21 cellular contexts compared by ENCODE assay signal in genomic region chr11:108606495-108607160, GRCh38. TPM values are rescaled to one million over a fixed set of nuclear protein-coding genes. Genes with fewer than 3 reads are reported as not detected.
DNase-seq lines count a peak whose midpoint lies in the region; ATAC-seq and TF ChIP-seq lines count a peak whose summit lies in the region.
"Had no signal": no experiment of that assay in that cellular context is flagged by ENCODE, and none has a peak within 500 bp of the region (broad histone marks: within the 10 kb centered on the region; RNA-seq: fewer than 3 reads in every experiment).

No MANE protein-coding gene starts in this region.

- TF ChIP-seq CTCF in Caco-2 (IDR thresholded peaks at IDR 0.05; ENCODE audit: insufficient read depth in 1 of 2, low read depth in 1 of 2, low read length in 1 of 2, severe bottlenecking in 1 of 2, unreplicated experiment in 1 of 2) (no peak), PC-9 (conservative IDR thresholded peaks at IDR 0.05) (no peak), choroid plexus epithelial cell (conservative IDR thresholded peaks at IDR 0.05; ENCODE audit: low read depth, low read length) (no peak), mesothelial cell of epicardium (IDR thresholded peaks at IDR 0.05; ENCODE audit: unreplicated experiment) (no peak)

- POLR2A ChIA-PET in Caco-2 (lab: Charles Lee): no interaction called here
- POLR2A ChIA-PET in PC-9 (lab: Charles Lee; ENCODE audit: unreplicated experiment): interaction anchor here (0.6 to 0.8 kb wide), 3 partner anchors 9 to 28 kb away, joined by 3 to 6 read pairs (median 4); no protein-coding TSS in a partner anchor

- peak overlapping the region; percentile 46 for H2AFZ ChIP-seq in PC-9
- H2AFZ ChIP-seq: GM23248 had no signal

- H3F3A ChIP-seq in PC-9 (ENCODE audit: insufficient read depth, low read depth): peaks cover 19% of the 10 kb centered on the region

- peak overlapping the region; percentile 68 for H3K4me2 ChIP-seq in PC-9

- no peak overlapping the region for H3K4me3 Mint-ChIP-seq in Caco-2 (ENCODE audit: unreplicated experiment)
- no peak overlapping the region for H3K4me3 Mint-ChIP-seq in mesothelial cell of epicardium
- H3K4me3 Mint-ChIP-seq: activated naive CD4-positive, alpha-beta T cell treated with anti-CD3 and anti-CD28 coated beads, Interleukin-2, amount 10 ng/mL, durations not matched to agents 7 days and 5 days; natural killer cell had no signal

- peak overlapping the region; percentile 84 for H3K27ac ChIP-seq in PC-9
- H3K27ac ChIP-seq: GM23248, HL-60 had no signal

- intact Hi-C loops in Caco-2 (cut with micrococcal nuclease; ENCODE audit: unreplicated experiment) (no loop called here), PC-9 (cut with micrococcal nuclease; ENCODE audit: unreplicated experiment) (no loop called here)

- H3K9me2 ChIP-seq in PC-9 (ENCODE audit: insufficient read depth): no peaks in the 10 kb centered on the region

- H3K27me3 ChIP-seq in Caco-2 (replicated peaks; ENCODE audit: control insufficient read depth, insufficient read depth, low read length) (no peaks in the 10 kb centered on the region), PC-9 (ENCODE audit: insufficient read depth, low read depth) (no peaks in the 10 kb centered on the region)

- H3K4me3 ChIP-seq in Caco-2 (ENCODE audit: low read depth, low read length) (no peak overlapping the region), PC-9 (peak overlapping the region; percentile 42; the same call in 1 of the 2 replicates), choroid plexus epithelial cell (ENCODE audit: low read depth, low read length) (no peak overlapping the region)
- H3K4me3 ChIP-seq: GM23248 had no signal

- BruUV-seq in Caco-2 (replicated peaks; lab: Mats Ljungman, UMichigan) (no TSS peak), PC-9 (replicated peaks; lab: Mats Ljungman, UMichigan) (no TSS peak)

- no peaks in the 10 kb centered on the region for H4K20me1 ChIP-seq in PC-9 (ENCODE audit: insufficient read depth)

- DNase-seq in Caco-2 (no peak), PC-9 (peak in 1 of 2 experiments; percentile 82), choroid plexus epithelial cell (ENCODE audit: low read depth) (peak; percentile 34), mesothelial cell of epicardium (ENCODE audit: low spot score in 2 of 2, unreplicated experiment in 2 of 2) (no peak), NCI-H1694 treated with DMSO at 0.1 percent for 48 hours (lab: John Stamatoyannopoulos, UW) (no peak), A172 (ENCODE audit: low spot score) (no peak)
- no peak for DNase-seq in activated CD4-positive, CD25-positive, alpha-beta regulatory T cell (lab: John Stamatoyannopoulos, UW)
- DNase-seq: activated CD4-positive, alpha-beta T cell treated with anti-CD3 and anti-CD28 coated beads for 1 hour; activated naive CD4-positive, alpha-beta T cell treated with anti-CD3 and anti-CD28 coated beads, Interleukin-2, amount 10 ng/mL, durations not matched to agents 7 days and 5 days; activated T-cell treated with anti-CD3 and anti-CD28 coated beads, Interleukin-2, amount 50 U/mL, for 48 hours; C1 segment of cervical spinal cord; central memory CD4-positive, alpha-beta T cell; erythroblast; GM23248; mesenchymal stem cell; natural killer cell; NCI-H1436; NCI-H748 treated with DMSO at 0.1 percent for 48 hours; Right ventricle myocardium superior had no signal

- H3K36me3 Mint-ChIP-seq in Caco-2 (ENCODE audit: insufficient read depth, unreplicated experiment) (no peaks in the 10 kb centered on the region), mesothelial cell of epicardium (no peaks in the 10 kb centered on the region)
- H3K36me3 Mint-ChIP-seq: activated naive CD4-positive, alpha-beta T cell treated with anti-CD3 and anti-CD28 coated beads, Interleukin-2, amount 10 ng/mL, durations not matched to agents 7 days and 5 days; natural killer cell had no signal

- no peaks in the 10 kb centered on the region for H3K36me3 ChIP-seq in Caco-2 (ENCODE audit: control insufficient read depth, insufficient read depth, low read length)
- no peaks in the 10 kb centered on the region for H3K36me3 ChIP-seq in PC-9 (ENCODE audit: low read depth)

- no peaks in the 10 kb centered on the region for H3K9me3 Mint-ChIP-seq in Caco-2 (ENCODE audit: unreplicated experiment)
- H3K9me3 Mint-ChIP-seq in mesothelial cell of epicardium: no peaks in the 10 kb centered on the region
- H3K9me3 Mint-ChIP-seq: activated naive CD4-positive, alpha-beta T cell treated with anti-CD3 and anti-CD28 coated beads, Interleukin-2, amount 10 ng/mL, durations not matched to agents 7 days and 5 days; natural killer cell had no signal

- CTCF ChIA-PET in Caco-2 (lab: Charles Lee): no interaction called here
- CTCF ChIA-PET in PC-9 (lab: Charles Lee): no interaction called here

- H3K79me2 ChIP-seq in PC-9 (ENCODE audit: low read depth): no peaks in the 10 kb centered on the region

- ATAC-seq in GM19452 (IDR thresholded peaks at IDR 0.05; ENCODE audit: unreplicated experiment): no peak
- ATAC-seq: natural killer cell had no signal

- H3K4me1 ChIP-seq in Caco-2 (peaks cover 15% of the 10 kb centered on the region; the same call in 1 of the 2 replicates), PC-9 (replicated peaks; ENCODE audit: insufficient read depth) (peaks cover 31% of the 10 kb centered on the region)

- H3K27me3 Mint-ChIP-seq in Caco-2 (ENCODE audit: insufficient read depth, unreplicated experiment): no peaks in the 10 kb centered on the region
- H3K27me3 Mint-ChIP-seq in mesothelial cell of epicardium (ENCODE audit: low read depth): no peaks in the 10 kb centered on the region

- H3K9me3 ChIP-seq in Caco-2 (no peaks in the 10 kb centered on the region), PC-9 (ENCODE audit: insufficient read depth, low read depth) (no peaks in the 10 kb centered on the region)

- H3K27ac Mint-ChIP-seq in Caco-2 (ENCODE audit: unreplicated experiment): peak overlapping the region; percentile 19
- H3K27ac Mint-ChIP-seq in mesothelial cell of epicardium: peak overlapping the region; percentile 26
- H3K27ac Mint-ChIP-seq: activated naive CD4-positive, alpha-beta T cell treated with anti-CD3 and anti-CD28 coated beads, Interleukin-2, amount 10 ng/mL, durations not matched to agents 7 days and 5 days; natural killer cell had no signal

- peaks cover 25% of the 10 kb centered on the region for H3K4me1 Mint-ChIP-seq in Caco-2 (ENCODE audit: low read depth, unreplicated experiment)
- peaks cover 9% of the 10 kb centered on the region for H3K4me1 Mint-ChIP-seq in mesothelial cell of epicardium
- H3K4me1 Mint-ChIP-seq: activated naive CD4-positive, alpha-beta T cell treated with anti-CD3 and anti-CD28 coated beads, Interleukin-2, amount 10 ng/mL, durations not matched to agents 7 days and 5 days; natural killer cell had no signal

RNA-seq across cellular contexts. Expression of gene EXPH5, which starts 13.1 kb away (rescaled TPM):
- 15.3 and 18.1 TPM in 2 replicates for total RNA-seq in Caco-2 (2022)
- total RNA-seq in PC-9 (2021): 23.3 and 36.3 TPM in 2 replicates
- total RNA-seq in mesothelial cell of epicardium: 27.2 to 30.5 TPM (median 28.2 TPM) in 3 replicates
- total RNA-seq in A172 (2014; rRNA removed; shearing (Covaris generic)): 1.3 and 2.3 TPM in 2 replicates
- total RNA-seq: GM23248 had no signal

RNA-seq across cellular contexts. Expression of gene DDX10, which starts 58.2 kb away (rescaled TPM):
- 72.5 and 78.3 TPM in 2 replicates for total RNA-seq in Caco-2 (2022)
- 26.4 and 32.6 TPM in 2 replicates for total RNA-seq in PC-9 (2021)
- total RNA-seq in mesothelial cell of epicardium: 31.2 to 38.5 TPM (median 37.8 TPM) in 3 replicates
- total RNA-seq in A172 (2014; rRNA removed; shearing (Covaris generic)): 19.7 and 28.0 TPM in 2 replicates
